In genomic region chr2:101064505-101064867, GRCh38 we compare ENCODE assay signal across 14 cellular contexts.
DNase-seq lines count a peak whose midpoint lies in the region; ATAC-seq and TF ChIP-seq lines count a peak whose summit lies in the region.
"Had no signal": no experiment of that assay in that cellular context is flagged by ENCODE, and none has a peak within 500 bp of the region (broad histone marks: within the 10 kb centered on the region; RNA-seq: fewer than 3 reads in every experiment).

No MANE protein-coding gene starts in this region.

- peak overlapping the region; percentile 59 for H3K4me2 ChIP-seq in skeletal muscle satellite cell (ENCODE audit: low read length)

- H3K9me3 ChIP-seq in esophagus squamous epithelium (no peaks in the 10 kb centered on the region), skeletal muscle satellite cell (replicated peaks; ENCODE audit: low read length) (no peaks in the 10 kb centered on the region)

- no peak for TF ChIP-seq POLR2A in esophagus squamous epithelium (IDR thresholded peaks at IDR 0.05)

- H3K4me3 ChIP-seq in esophagus squamous epithelium (no peak overlapping the region), skeletal muscle satellite cell (ENCODE audit: low read length) (no peak overlapping the region)

- H3K4me1 ChIP-seq in esophagus squamous epithelium (peaks cover 8 to 41% (median 14%) of the 10 kb centered on the region in 3 donors), skeletal muscle satellite cell (ENCODE audit: control insufficient read depth, insufficient read depth, low read length) (peaks cover 43% of the 10 kb centered on the region)

- H3K27me3 ChIP-seq in esophagus squamous epithelium (no peaks in the 10 kb centered on the region), skeletal muscle satellite cell (ENCODE audit: control insufficient read depth, insufficient read depth, low read length) (no peaks in the 10 kb centered on the region)

- DNase-seq in esophagus squamous epithelium (lab: John Stamatoyannopoulos, UW) (no peak), Ammon's horn (ENCODE audit: low spot score) (no peak), A172 (ENCODE audit: low spot score) (no peak), hypothalamus (lab: John Stamatoyannopoulos, UW) (no peak)
- DNase-seq: activated naive CD4-positive, alpha-beta T cell treated with Interleukin-2 at 50 U/mL for 16 hours; effector memory CD4-positive, alpha-beta T cell; mesendoderm; NCI-H1105 treated with DMSO at 0.1 percent for 48 hours; NCI-H2227 treated with DMSO at 0.1 percent for 48 hours; WERI-Rb-1 had no signal

- H3K27ac ChIP-seq in esophagus squamous epithelium: peak overlapping the region; percentile 40 to 83 (median 79)
- H3K27ac ChIP-seq: WERI-Rb-1 had no signal

- H3K36me3 ChIP-seq in esophagus squamous epithelium (no peaks in the 10 kb centered on the region), skeletal muscle satellite cell (ENCODE audit: insufficient read depth, low read length) (peaks cover 15% of the 10 kb centered on the region)

- no peak for TF ChIP-seq CTCF in esophagus squamous epithelium (IDR thresholded peaks at IDR 0.05)

- ATAC-seq in GM19043 (IDR thresholded peaks at IDR 0.05; ENCODE audit: low read depth, unreplicated experiment): peak; percentile 9
- peak; percentile 28 for ATAC-seq in HG03460 (IDR thresholded peaks at IDR 0.05; ENCODE audit: unreplicated experiment)
- no peak for ATAC-seq in HG03354 (IDR thresholded peaks at IDR 0.05; ENCODE audit: poor library complexity, severe bottlenecking, unreplicated experiment)

- intact Hi-C loops in esophagus squamous epithelium (cut with DNase I): no loop called here

- WGBS in esophagus squamous epithelium, 2 donors: 92 to 93% methylated on average over 3 of the region's 3 CpGs

- H3K9ac ChIP-seq in skeletal muscle satellite cell (ENCODE audit: low read depth, low read length): no peak overlapping the region
